Comparison of ENCODE assay signal across 1 cellular context in the genomic region with DNA sequence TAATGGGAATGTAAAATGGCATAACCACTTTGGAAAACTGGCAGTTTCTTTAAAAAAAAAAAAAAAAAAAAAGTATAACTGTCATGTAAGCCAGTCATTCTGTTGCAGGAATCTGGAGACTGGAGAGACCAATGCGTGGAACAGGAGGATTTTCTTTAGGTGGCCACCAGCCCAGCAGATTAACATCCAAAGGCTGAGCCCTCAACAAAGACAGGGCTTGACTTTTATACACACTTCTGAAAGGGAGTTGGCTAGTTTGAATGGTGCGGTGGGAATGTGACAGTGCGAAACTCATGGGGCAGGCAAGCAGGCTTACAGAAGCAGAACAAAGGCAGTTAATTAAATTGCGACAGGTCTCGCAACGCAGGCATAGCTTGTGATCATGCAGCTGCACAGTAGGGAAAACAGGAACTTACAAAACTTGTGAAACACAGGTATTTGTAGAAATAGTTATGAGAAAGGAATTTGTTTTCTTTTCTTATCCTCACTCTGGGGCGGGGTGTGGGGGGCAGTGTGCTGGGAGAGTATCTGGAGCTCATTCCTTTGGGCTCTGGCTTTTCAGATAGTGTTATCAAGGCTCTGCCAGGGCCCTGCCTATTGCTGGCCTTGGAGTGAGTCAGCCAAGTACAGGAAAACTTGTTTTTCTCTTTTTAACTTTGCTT.
TF ChIP-seq lines count a peak whose summit lies in the region.

No MANE protein-coding gene starts in this region.

TF ChIP-seq in K562, 482 proteins besides CTCF, POLR2A, EP300 and RAD21 (continued from another document and continues in another):
- TF ChIP-seq ZNF197 (CRISPR knock-in tag; IDR thresholded peaks at IDR 0.05; ENCODE audit: low read depth) (peak; percentile 68; the same call in 1 of the 2 replicates), PHF8 (IDR thresholded peaks at IDR 0.05; ENCODE audit: borderline replicate concordance, low read length) (no peak), ZNF766 (CRISPR knock-in tag; conservative IDR thresholded peaks at IDR 0.05) (peak; percentile 65; the same call in 1 of the 2 replicates), SAFB2 (IDR thresholded peaks at IDR 0.05; ENCODE audit: borderline replicate concordance, low read depth, low read length, severe bottlenecking) (no peak), PHF20 (IDR thresholded peaks at IDR 0.05; ENCODE audit: partially characterized antibody) (no peak), ZSCAN29 (IDR thresholded peaks at IDR 0.05) (no peak), BRD4 (IDR thresholded peaks at IDR 0.05) (no peak), ZFP1 (CRISPR knock-in tag; IDR thresholded peaks at IDR 0.05) (no peak), RBM17 (IDR thresholded peaks at IDR 0.05; ENCODE audit: borderline replicate concordance, low read depth, low read length) (no peak), COPS2 (conservative IDR thresholded peaks at IDR 0.05) (no peak), TEAD4 (IDR thresholded peaks at IDR 0.05; ENCODE audit: low read length) (peak; percentile 94), TEAD4 (CRISPR knock-in tag; IDR thresholded peaks at IDR 0.05; ENCODE audit: borderline replicate concordance) (no peak), SREBF1 (IDR thresholded peaks at IDR 0.05; ENCODE audit: borderline replicate concordance, low read depth, low read length) (no peak), DNMT1 (IDR thresholded peaks at IDR 0.05) (no peak), MCM7 (IDR thresholded peaks at IDR 0.05) (no peak), RBM25 (IDR thresholded peaks at IDR 0.05; ENCODE audit: low read depth, low read length, severe bottlenecking) (peak; percentile 38), ZNF232 (CRISPR knock-in tag; IDR thresholded peaks at IDR 0.05) (no peak), CBX8 (IDR thresholded peaks at IDR 0.05; ENCODE audit: borderline replicate concordance, extremely low read depth, low read depth, low read length, poor library complexity, severe bottlenecking) (no peak), ZNF583 (CRISPR knock-in tag; IDR thresholded peaks at IDR 0.05) (peak; percentile 61; the same call in 1 of the 2 replicates), DACH1 (IDR thresholded peaks at IDR 0.05; ENCODE audit: partially characterized antibody) (peak; percentile 9), CC2D1A (IDR thresholded peaks at IDR 0.05) (peak; percentile 97), ELF1 (tag; IDR thresholded peaks at IDR 0.05) (peak; percentile 57), KLF1 (tag; IDR thresholded peaks at IDR 0.05) (peak; percentile 31; the same call in 1 of the 2 replicates), ZNF174 (CRISPR knock-in tag; IDR thresholded peaks at IDR 0.05) (0 out of 2 replicates have a peak, but pooled peaks have one; percentile 48), SRSF7 (optimal IDR thresholded peaks at IDR 0.05; ENCODE audit: low read depth, low read length) (no peak), MEIS2 (IDR thresholded peaks at IDR 0.05; ENCODE audit: partially characterized antibody) (peak; percentile 99), HNRNPLL (IDR thresholded peaks at IDR 0.05; ENCODE audit: low read depth, low read length, poor library complexity, severe bottlenecking) (no peak), HLTF (IDR thresholded peaks at IDR 0.05) (peak; percentile 97), ZNF347 (CRISPR knock-in tag; IDR thresholded peaks at IDR 0.05; ENCODE audit: low read depth) (no peak), ZBED1 (IDR thresholded peaks at IDR 0.05) (peak; percentile 55; the same call in 1 of the 2 replicates), ZFP30 (CRISPR knock-in tag; IDR thresholded peaks at IDR 0.05; ENCODE audit: borderline replicate concordance) (no peak), KLF10 (CRISPR knock-in tag; IDR thresholded peaks at IDR 0.05) (no peak), TCF7L2 (IDR thresholded peaks at IDR 0.05; ENCODE audit: low read depth, low read length) (peak; percentile 39; the same call in 1 of the 2 replicates), KDM2B (CRISPR knock-in tag; IDR thresholded peaks at IDR 0.05) (no peak; the same call in 1 of the 2 replicates), E2F3 (CRISPR knock-in tag; IDR thresholded peaks at IDR 0.05) (no peak)
- TF ChIP-seq, protein P1, sequence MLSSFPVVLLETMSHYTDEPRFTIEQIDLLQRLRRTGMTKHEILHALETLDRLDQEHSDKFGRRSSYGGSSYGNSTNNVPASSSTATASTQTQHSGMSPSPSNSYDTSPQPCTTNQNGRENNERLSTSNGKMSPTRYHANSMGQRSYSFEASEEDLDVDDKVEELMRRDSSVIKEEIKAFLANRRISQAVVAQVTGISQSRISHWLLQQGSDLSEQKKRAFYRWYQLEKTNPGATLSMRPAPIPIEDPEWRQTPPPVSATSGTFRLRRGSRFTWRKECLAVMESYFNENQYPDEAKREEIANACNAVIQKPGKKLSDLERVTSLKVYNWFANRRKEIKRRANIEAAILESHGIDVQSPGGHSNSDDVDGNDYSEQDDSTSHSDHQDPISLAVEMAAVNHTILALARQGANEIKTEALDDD (IDR thresholded peaks at IDR 0.05), result no peak; the same call in 1 of the 2 replicates
- TF ChIP-seq, protein P2, sequence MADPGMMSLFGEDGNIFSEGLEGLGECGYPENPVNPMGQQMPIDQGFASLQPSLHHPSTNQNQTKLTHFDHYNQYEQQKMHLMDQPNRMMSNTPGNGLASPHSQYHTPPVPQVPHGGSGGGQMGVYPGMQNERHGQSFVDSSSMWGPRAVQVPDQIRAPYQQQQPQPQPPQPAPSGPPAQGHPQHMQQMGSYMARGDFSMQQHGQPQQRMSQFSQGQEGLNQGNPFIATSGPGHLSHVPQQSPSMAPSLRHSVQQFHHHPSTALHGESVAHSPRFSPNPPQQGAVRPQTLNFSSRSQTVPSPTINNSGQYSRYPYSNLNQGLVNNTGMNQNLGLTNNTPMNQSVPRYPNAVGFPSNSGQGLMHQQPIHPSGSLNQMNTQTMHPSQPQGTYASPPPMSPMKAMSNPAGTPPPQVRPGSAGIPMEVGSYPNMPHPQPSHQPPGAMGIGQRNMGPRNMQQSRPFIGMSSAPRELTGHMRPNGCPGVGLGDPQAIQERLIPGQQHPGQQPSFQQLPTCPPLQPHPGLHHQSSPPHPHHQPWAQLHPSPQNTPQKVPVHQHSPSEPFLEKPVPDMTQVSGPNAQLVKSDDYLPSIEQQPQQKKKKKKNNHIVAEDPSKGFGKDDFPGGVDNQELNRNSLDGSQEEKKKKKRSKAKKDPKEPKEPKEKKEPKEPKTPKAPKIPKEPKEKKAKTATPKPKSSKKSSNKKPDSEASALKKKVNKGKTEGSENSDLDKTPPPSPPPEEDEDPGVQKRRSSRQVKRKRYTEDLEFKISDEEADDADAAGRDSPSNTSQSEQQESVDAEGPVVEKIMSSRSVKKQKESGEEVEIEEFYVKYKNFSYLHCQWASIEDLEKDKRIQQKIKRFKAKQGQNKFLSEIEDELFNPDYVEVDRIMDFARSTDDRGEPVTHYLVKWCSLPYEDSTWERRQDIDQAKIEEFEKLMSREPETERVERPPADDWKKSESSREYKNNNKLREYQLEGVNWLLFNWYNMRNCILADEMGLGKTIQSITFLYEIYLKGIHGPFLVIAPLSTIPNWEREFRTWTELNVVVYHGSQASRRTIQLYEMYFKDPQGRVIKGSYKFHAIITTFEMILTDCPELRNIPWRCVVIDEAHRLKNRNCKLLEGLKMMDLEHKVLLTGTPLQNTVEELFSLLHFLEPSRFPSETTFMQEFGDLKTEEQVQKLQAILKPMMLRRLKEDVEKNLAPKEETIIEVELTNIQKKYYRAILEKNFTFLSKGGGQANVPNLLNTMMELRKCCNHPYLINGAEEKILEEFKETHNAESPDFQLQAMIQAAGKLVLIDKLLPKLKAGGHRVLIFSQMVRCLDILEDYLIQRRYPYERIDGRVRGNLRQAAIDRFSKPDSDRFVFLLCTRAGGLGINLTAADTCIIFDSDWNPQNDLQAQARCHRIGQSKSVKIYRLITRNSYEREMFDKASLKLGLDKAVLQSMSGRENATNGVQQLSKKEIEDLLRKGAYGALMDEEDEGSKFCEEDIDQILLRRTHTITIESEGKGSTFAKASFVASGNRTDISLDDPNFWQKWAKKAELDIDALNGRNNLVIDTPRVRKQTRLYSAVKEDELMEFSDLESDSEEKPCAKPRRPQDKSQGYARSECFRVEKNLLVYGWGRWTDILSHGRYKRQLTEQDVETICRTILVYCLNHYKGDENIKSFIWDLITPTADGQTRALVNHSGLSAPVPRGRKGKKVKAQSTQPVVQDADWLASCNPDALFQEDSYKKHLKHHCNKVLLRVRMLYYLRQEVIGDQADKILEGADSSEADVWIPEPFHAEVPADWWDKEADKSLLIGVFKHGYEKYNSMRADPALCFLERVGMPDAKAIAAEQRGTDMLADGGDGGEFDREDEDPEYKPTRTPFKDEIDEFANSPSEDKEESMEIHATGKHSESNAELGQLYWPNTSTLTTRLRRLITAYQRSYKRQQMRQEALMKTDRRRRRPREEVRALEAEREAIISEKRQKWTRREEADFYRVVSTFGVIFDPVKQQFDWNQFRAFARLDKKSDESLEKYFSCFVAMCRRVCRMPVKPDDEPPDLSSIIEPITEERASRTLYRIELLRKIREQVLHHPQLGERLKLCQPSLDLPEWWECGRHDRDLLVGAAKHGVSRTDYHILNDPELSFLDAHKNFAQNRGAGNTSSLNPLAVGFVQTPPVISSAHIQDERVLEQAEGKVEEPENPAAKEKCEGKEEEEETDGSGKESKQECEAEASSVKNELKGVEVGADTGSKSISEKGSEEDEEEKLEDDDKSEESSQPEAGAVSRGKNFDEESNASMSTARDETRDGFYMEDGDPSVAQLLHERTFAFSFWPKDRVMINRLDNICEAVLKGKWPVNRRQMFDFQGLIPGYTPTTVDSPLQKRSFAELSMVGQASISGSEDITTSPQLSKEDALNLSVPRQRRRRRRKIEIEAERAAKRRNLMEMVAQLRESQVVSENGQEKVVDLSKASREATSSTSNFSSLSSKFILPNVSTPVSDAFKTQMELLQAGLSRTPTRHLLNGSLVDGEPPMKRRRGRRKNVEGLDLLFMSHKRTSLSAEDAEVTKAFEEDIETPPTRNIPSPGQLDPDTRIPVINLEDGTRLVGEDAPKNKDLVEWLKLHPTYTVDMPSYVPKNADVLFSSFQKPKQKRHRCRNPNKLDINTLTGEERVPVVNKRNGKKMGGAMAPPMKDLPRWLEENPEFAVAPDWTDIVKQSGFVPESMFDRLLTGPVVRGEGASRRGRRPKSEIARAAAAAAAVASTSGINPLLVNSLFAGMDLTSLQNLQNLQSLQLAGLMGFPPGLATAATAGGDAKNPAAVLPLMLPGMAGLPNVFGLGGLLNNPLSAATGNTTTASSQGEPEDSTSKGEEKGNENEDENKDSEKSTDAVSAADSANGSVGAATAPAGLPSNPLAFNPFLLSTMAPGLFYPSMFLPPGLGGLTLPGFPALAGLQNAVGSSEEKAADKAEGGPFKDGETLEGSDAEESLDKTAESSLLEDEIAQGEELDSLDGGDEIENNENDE (IDR thresholded peaks at IDR 0.05; ENCODE audit: low read depth, low read length), result peak; percentile 26
- TF ChIP-seq, protein P3, sequence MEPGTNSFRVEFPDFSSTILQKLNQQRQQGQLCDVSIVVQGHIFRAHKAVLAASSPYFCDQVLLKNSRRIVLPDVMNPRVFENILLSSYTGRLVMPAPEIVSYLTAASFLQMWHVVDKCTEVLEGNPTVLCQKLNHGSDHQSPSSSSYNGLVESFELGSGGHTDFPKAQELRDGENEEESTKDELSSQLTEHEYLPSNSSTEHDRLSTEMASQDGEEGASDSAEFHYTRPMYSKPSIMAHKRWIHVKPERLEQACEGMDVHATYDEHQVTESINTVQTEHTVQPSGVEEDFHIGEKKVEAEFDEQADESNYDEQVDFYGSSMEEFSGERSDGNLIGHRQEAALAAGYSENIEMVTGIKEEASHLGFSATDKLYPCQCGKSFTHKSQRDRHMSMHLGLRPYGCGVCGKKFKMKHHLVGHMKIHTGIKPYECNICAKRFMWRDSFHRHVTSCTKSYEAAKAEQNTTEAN (CRISPR knock-in tag; IDR thresholded peaks at IDR 0.05), result peak; percentile 42; the same call in 1 of the 2 replicates
- TF ChIP-seq, protein P4, sequence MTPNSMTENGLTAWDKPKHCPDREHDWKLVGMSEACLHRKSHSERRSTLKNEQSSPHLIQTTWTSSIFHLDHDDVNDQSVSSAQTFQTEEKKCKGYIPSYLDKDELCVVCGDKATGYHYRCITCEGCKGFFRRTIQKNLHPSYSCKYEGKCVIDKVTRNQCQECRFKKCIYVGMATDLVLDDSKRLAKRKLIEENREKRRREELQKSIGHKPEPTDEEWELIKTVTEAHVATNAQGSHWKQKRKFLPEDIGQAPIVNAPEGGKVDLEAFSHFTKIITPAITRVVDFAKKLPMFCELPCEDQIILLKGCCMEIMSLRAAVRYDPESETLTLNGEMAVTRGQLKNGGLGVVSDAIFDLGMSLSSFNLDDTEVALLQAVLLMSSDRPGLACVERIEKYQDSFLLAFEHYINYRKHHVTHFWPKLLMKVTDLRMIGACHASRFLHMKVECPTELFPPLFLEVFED (CRISPR knock-in tag; conservative IDR thresholded peaks at IDR 0.05), result no peak; the same call in 1 of the 2 replicates
- TF ChIP-seq, protein P5, sequence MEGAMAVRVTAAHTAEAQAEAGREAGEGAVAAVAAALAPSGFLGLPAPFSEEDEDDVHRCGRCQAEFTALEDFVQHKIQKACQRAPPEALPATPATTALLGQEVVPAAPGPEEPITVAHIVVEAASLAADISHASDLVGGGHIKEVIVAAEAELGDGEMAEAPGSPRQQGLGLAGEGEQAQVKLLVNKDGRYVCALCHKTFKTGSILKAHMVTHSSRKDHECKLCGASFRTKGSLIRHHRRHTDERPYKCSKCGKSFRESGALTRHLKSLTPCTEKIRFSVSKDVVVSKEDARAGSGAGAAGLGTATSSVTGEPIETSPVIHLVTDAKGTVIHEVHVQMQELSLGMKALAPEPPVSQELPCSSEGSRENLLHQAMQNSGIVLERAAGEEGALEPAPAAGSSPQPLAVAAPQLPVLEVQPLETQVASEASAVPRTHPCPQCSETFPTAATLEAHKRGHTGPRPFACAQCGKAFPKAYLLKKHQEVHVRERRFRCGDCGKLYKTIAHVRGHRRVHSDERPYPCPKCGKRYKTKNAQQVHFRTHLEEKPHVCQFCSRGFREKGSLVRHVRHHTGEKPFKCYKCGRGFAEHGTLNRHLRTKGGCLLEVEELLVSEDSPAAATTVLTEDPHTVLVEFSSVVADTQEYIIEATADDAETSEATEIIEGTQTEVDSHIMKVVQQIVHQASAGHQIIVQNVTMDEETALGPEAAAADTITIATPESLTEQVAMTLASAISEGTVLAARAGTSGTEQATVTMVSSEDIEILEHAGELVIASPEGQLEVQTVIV (CRISPR knock-in tag; IDR thresholded peaks at IDR 0.05; ENCODE audit: borderline replicate concordance), result no peak
- TF ChIP-seq, protein P6, sequence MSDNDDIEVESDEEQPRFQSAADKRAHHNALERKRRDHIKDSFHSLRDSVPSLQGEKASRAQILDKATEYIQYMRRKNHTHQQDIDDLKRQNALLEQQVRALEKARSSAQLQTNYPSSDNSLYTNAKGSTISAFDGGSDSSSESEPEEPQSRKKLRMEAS (CRISPR knock-in tag; IDR thresholded peaks at IDR 0.05), result peak; percentile 51; the same call in 1 of the 2 replicates
- TF ChIP-seq, protein P7, sequence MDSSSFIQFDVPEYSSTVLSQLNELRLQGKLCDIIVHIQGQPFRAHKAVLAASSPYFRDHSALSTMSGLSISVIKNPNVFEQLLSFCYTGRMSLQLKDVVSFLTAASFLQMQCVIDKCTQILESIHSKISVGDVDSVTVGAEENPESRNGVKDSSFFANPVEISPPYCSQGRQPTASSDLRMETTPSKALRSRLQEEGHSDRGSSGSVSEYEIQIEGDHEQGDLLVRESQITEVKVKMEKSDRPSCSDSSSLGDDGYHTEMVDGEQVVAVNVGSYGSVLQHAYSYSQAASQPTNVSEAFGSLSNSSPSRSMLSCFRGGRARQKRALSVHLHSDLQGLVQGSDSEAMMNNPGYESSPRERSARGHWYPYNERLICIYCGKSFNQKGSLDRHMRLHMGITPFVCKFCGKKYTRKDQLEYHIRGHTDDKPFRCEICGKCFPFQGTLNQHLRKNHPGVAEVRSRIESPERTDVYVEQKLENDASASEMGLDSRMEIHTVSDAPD (CRISPR knock-in tag; IDR thresholded peaks at IDR 0.05), result no peak
